ENCODE assay signal across 8 cellular contexts in the genomic region with DNA sequence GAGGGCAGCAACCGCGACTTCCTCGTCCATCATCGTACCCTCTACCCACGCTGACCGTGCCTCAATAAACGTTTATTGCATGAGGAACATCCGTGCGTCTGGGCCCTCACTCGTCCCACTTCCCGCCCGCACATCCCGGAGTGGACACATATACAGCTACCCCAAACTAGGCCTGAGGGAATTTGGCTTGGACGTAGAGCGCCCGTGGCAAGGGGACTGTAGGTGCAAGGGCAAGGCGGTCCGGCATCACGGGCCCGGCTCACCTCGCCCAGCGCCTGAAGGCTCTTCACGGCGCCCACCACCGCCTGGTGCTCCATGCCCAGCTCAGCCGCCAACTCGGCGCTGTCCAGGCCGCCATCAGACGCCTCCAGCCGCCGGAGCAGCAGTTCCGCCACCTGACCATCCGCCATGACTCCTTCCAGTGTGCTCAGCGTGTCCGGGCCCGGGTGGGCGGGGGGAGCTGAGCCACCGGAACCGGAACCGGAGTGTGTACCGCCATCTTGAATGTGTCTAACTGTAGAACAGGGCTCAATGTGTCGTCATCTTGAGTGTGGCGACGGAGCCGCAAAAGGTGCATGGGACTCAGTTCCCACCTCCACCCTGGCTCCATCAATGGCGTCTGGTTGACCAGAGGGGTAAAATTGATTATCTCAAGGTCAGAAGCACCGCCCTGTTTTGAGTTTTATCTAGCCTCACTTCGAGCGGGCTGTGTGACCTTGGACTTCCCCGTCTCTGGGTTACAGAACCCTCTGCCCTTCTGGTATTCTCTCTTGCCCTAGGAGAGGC. TPM values are rescaled to one million over a fixed set of nuclear protein-coding genes. Genes with fewer than 3 reads are reported as not detected.
DNase-seq lines count a peak whose midpoint lies in the region; ATAC-seq and TF ChIP-seq lines count a peak whose summit lies in the region.

A gene (minus strand): TSS at position 425 of the 786 bp plus-strand sequence. CDS start 15 bp downstream, at position 410.

- peaks cover 0 to 4% (median 2%) of the 10 kb centered on the region in 3 donors for H3K27me3 Mint-ChIP-seq in CD14-positive monocyte (ENCODE audit: low read depth in 3 of 3)
- H3K27me3 Mint-ChIP-seq in activated T-helper 2 cell treated with anti-CD3 and anti-CD28 coated beads, Interferon-gamma antibody, Interleukin-2, Interleukin-4, amounts not matched to agents 10 μg/mL and 5 μg/mL and 100 μg/mL, durations not matched to agents 14 hours and 24 hours and 36 hours (ENCODE audit: low read depth): no peaks in the 10 kb centered on the region
- H3K27me3 Mint-ChIP-seq in naive thymus-derived CD8-positive, alpha-beta T cell: no peaks in the 10 kb centered on the region
- no peaks in the 10 kb centered on the region for H3K27me3 Mint-ChIP-seq in stimulated activated naive B cell treated with anti-CD40 and anti-IgM and Interleukin-4, amounts not matched to agents 10 μg/mL and 1 μg/mL and 100 μg/mL, for 72 hours

- H3K4me3 Mint-ChIP-seq in CD14-positive monocyte: peak within 1 kb of the TSS; percentile 93 to 98
- peak within 1 kb of the TSS; percentile 99 for H3K4me3 Mint-ChIP-seq in activated T-helper 2 cell treated with anti-CD3 and anti-CD28 coated beads, Interferon-gamma antibody, Interleukin-2, Interleukin-4, amounts not matched to agents 10 μg/mL and 5 μg/mL and 100 μg/mL, durations not matched to agents 14 hours and 24 hours and 36 hours (ENCODE audit: low read depth)
- peak within 1 kb of the TSS; percentile 92 to 99 (median 97) for H3K4me3 Mint-ChIP-seq in naive thymus-derived CD8-positive, alpha-beta T cell
- peak within 1 kb of the TSS; percentile 97 to 98 for H3K4me3 Mint-ChIP-seq in stimulated activated naive B cell treated with anti-CD40 and anti-IgM and Interleukin-4, amounts not matched to agents 10 μg/mL and 1 μg/mL and 100 μg/mL, for 72 hours

- intact Hi-C loops in CD14-positive monocyte (cut with micrococcal nuclease): loop anchor here (5.0 to 10.0 kb wide), 2 partner anchors 41 to 49 kb away; a partner anchor contains a TSS
- intact Hi-C loops in activated T-helper 2 cell treated with anti-CD3 and anti-CD28 coated beads, Interferon-gamma antibody, Interleukin-2, Interleukin-4, amounts not matched to agents 10 μg/mL and 5 μg/mL and 100 μg/mL, durations not matched to agents 14 hours and 24 hours and 36 hours (cut with micrococcal nuclease): loop anchor here (1.0 to 2.0 kb wide), 2 partner anchors 12 to 15 kb away; a partner anchor contains a TSS

- H3K36me3 Mint-ChIP-seq in CD14-positive monocyte: peaks cover 20 to 26% of the 10 kb centered on the region in 2 donors
- H3K36me3 Mint-ChIP-seq in activated T-helper 2 cell treated with anti-CD3 and anti-CD28 coated beads, Interferon-gamma antibody, Interleukin-2, Interleukin-4, amounts not matched to agents 10 μg/mL and 5 μg/mL and 100 μg/mL, durations not matched to agents 14 hours and 24 hours and 36 hours (ENCODE audit: low read depth): peaks cover 41% of the 10 kb centered on the region
- peaks cover 0 to 26% (median 2%) of the 10 kb centered on the region in 3 donors for H3K36me3 Mint-ChIP-seq in naive thymus-derived CD8-positive, alpha-beta T cell
- peaks cover 24 to 40% of the 10 kb centered on the region in 2 donors for H3K36me3 Mint-ChIP-seq in stimulated activated naive B cell treated with anti-CD40 and anti-IgM and Interleukin-4, amounts not matched to agents 10 μg/mL and 1 μg/mL and 100 μg/mL, for 72 hours

- ATAC-seq in GM19452 (IDR thresholded peaks at IDR 0.05; ENCODE audit: unreplicated experiment): peak; percentile 49
- ATAC-seq in naive thymus-derived CD8-positive, alpha-beta T cell: peak; percentile 46 to 57
- peak; percentile 70 to 72 for ATAC-seq in stimulated activated naive B cell treated with anti-CD40 and anti-IgM and Interleukin-4, amounts not matched to agents 10 μg/mL and 1 μg/mL and 100 μg/mL, for 72 hours (replicated peaks)

- CTCF ChIA-PET in RWPE1 (lab: Yijun Ruan, JAX): no interaction called here

- peak; percentile 94 for DNase-seq in CD14-positive monocyte (ENCODE audit: low spot score)
- peak; percentile 88 to 89 for DNase-seq in Kasumi-1 (lab: John Stamatoyannopoulos, UW)
- DNase-seq in RWPE1 (ENCODE audit: low spot score): peak; percentile 91
- DNase-seq in activated T-helper 2 cell treated with anti-CD3 and anti-CD28 coated beads, Interferon-gamma antibody, Interleukin-2, Interleukin-4, amounts not matched to agents 10 μg/mL and 5 μg/mL and 100 μg/mL, durations not matched to agents 14 hours and 24 hours and 36 hours (ENCODE audit: low spot score): peak; percentile 82
- peak; percentile 86 for DNase-seq in fibroblast of peridontal ligament (ENCODE audit: extremely low read depth)
- peak; percentile 72 to 92 (median 82) for DNase-seq in naive thymus-derived CD8-positive, alpha-beta T cell
- peak; percentile 82 for DNase-seq in stimulated activated naive B cell treated with anti-CD40 and anti-IgM and Interleukin-4, amounts not matched to agents 10 μg/mL and 1 μg/mL and 100 μg/mL, for 72 hours

- POLR2A ChIA-PET in RWPE1 (lab: Yijun Ruan, JAX; ENCODE audit: low non-redundant PET): interaction anchor here (0.6 kb wide), 2 partner anchors 9 to 10 kb away, joined by 3 to 4 read pairs; no protein-coding TSS in a partner anchor
- POLR2A ChIA-PET in naive thymus-derived CD8-positive, alpha-beta T cell (lab: Charles Lee): interaction anchor here (0.6 to 6.0 kb wide), 15 partner anchors 8 to 1499 kb away, joined by 3 to 122 read pairs (median 4); a partner anchor contains a TSS

- TF ChIP-seq CTCF in CD14-positive monocyte (IDR thresholded peaks at IDR 0.05) (no peak), RWPE1 (conservative IDR thresholded peaks at IDR 0.05; ENCODE audit: low read depth) (no peak)

- H3K27ac Mint-ChIP-seq in CD14-positive monocyte: peak within 1 kb of the TSS; percentile 89 to 96 (median 93)
- H3K27ac Mint-ChIP-seq in activated T-helper 2 cell treated with anti-CD3 and anti-CD28 coated beads, Interferon-gamma antibody, Interleukin-2, Interleukin-4, amounts not matched to agents 10 μg/mL and 5 μg/mL and 100 μg/mL, durations not matched to agents 14 hours and 24 hours and 36 hours: peak within 1 kb of the TSS; percentile 93
- peak within 1 kb of the TSS; percentile 88 to 98 (median 96) for H3K27ac Mint-ChIP-seq in naive thymus-derived CD8-positive, alpha-beta T cell
- H3K27ac Mint-ChIP-seq in stimulated activated naive B cell treated with anti-CD40 and anti-IgM and Interleukin-4, amounts not matched to agents 10 μg/mL and 1 μg/mL and 100 μg/mL, for 72 hours: peak within 1 kb of the TSS; percentile 98

- H3K27ac ChIP-seq in RWPE1: peak within 1 kb of the TSS; percentile 75

- no peaks in the 10 kb centered on the region for H3K9me3 Mint-ChIP-seq in CD14-positive monocyte
- H3K9me3 Mint-ChIP-seq in activated T-helper 2 cell treated with anti-CD3 and anti-CD28 coated beads, Interferon-gamma antibody, Interleukin-2, Interleukin-4, amounts not matched to agents 10 μg/mL and 5 μg/mL and 100 μg/mL, durations not matched to agents 14 hours and 24 hours and 36 hours: no peaks in the 10 kb centered on the region
- no peaks in the 10 kb centered on the region for H3K9me3 Mint-ChIP-seq in naive thymus-derived CD8-positive, alpha-beta T cell
- H3K9me3 Mint-ChIP-seq in stimulated activated naive B cell treated with anti-CD40 and anti-IgM and Interleukin-4, amounts not matched to agents 10 μg/mL and 1 μg/mL and 100 μg/mL, for 72 hours: no peaks in the 10 kb centered on the region

- peaks cover 32% of the 10 kb centered on the region for H3K4me1 Mint-ChIP-seq in CD14-positive monocyte
- peaks cover 35% of the 10 kb centered on the region for H3K4me1 Mint-ChIP-seq in activated T-helper 2 cell treated with anti-CD3 and anti-CD28 coated beads, Interferon-gamma antibody, Interleukin-2, Interleukin-4, amounts not matched to agents 10 μg/mL and 5 μg/mL and 100 μg/mL, durations not matched to agents 14 hours and 24 hours and 36 hours (ENCODE audit: low read depth)
- peaks cover 23 to 51% (median 46%) of the 10 kb centered on the region in 4 donors for H3K4me1 Mint-ChIP-seq in naive thymus-derived CD8-positive, alpha-beta T cell
- peaks cover 28 to 44% of the 10 kb centered on the region in 2 donors for H3K4me1 Mint-ChIP-seq in stimulated activated naive B cell treated with anti-CD40 and anti-IgM and Interleukin-4, amounts not matched to agents 10 μg/mL and 1 μg/mL and 100 μg/mL, for 72 hours

RNA-seq across cellular contexts. Expression of the gene that starts here (rescaled TPM):
- polyA plus RNA-seq in CD14-positive monocyte: 10 to 100 TPM; 47.9 to 49.2 TPM
- total RNA-seq in activated T-helper 2 cell treated with anti-CD3 and anti-CD28 coated beads, Interferon-gamma antibody, Interleukin-2, Interleukin-4, amounts not matched to agents 10 μg/mL and 5 μg/mL and 100 μg/mL, durations not matched to agents 14 hours and 24 hours and 36 hours: 165 and 166 TPM in 2 replicates
- total RNA-seq in naive thymus-derived CD8-positive, alpha-beta T cell: 10 to 100 TPM; 54.6 to 60.5 TPM
- polyA plus RNA-seq in naive thymus-derived CD8-positive, alpha-beta T cell: 10 to 100 TPM; 49.8 to 87.7 (median 63.6) TPM

Comparison
In these comparisons a context has a peak if more than half of its experiments do, and no peak if none do; other contexts are left out.
1. Peak in every context shown above with its lines: DNase-seq, ATAC-seq and H3K27ac ChIP-seq.